Comparison of ENCODE assay signal across 1 cellular context in genomic region chr4:6188687-6189305, GRCh38.
TF ChIP-seq lines count a peak whose summit lies in the region.

No MANE protein-coding gene starts in this region.

TF ChIP-seq in SK-N-SH treated with all-trans-retinoic acid at 6 μM for 48 hours, 23 proteins besides CTCF, POLR2A, EP300 and RAD21 (continued from another document):
- TF ChIP-seq TOX (CRISPR knock-in tag; IDR thresholded peaks at IDR 0.05; ENCODE audit: borderline replicate concordance) = no peak
